Comparison of ENCODE assay signal across 8 cellular contexts in genomic region chr4:183556947-183557346, GRCh38.
"Had no signal": no experiment of that assay in that cellular context is flagged by ENCODE, and none has a peak within 500 bp of the region (broad histone marks: within the 10 kb centered on the region; RNA-seq: fewer than 3 reads in every experiment).

No MANE protein-coding gene starts in this region.

- H3K9me3 Mint-ChIP-seq: IgD-negative memory B cell had no signal

- H3K27ac Mint-ChIP-seq: IgD-negative memory B cell had no signal

- H3K36me3 Mint-ChIP-seq: IgD-negative memory B cell had no signal

- H3K27ac ChIP-seq: GM23248, HL-60 had no signal

- DNase-seq: GM23248, GOT3, H7, KBM-7 had no signal

- H3K4me3 Mint-ChIP-seq: IgD-negative memory B cell had no signal

- ATAC-seq: HCT116, HepG2 had no signal
